In the genomic region with DNA sequence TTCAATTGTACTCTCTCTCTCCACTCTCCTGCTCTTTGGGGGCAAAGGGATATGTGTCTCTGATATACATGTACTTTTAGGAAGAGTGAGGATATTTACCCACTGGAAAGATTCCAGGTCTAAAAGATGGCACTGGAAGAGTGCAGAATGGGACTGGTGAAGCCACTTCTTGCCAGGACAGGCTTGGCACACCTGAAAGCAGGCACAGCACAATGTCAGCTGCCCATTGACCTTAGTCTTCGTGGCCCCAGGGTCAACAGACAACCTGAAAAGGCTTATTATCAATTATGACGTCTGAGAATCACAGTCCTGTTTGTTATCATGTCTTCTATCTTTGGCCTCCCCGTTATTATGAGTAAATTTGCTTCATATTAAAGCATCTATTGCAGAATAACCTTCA, we compare ENCODE assay signal across 28 cellular contexts.
"Had no signal": no experiment of that assay in that cellular context is flagged by ENCODE, and none has a peak within 500 bp of the region (broad histone marks: within the 10 kb centered on the region; RNA-seq: fewer than 3 reads in every experiment).

No MANE protein-coding gene starts in this region.

- H3K27me3 ChIP-seq: stomach, suprapubic skin, testis, thyroid gland, tibial artery, transverse colon, upper lobe of left lung, upper lobe of right lung, uterus, vagina had no signal

- FAIRE-seq: urothelium cell line had no signal

- H3K4me1 Mint-ChIP-seq: stimulated activated effector memory CD8-positive, alpha-beta T cell treated with anti-CD3 and anti-CD28 coated beads, Interleukin-12 subunit alpha, Interleukin-12 subunit beta, amount 100 ng/mL, for 72 hours; stimulated activated memory B cell treated with anti-CD40 and anti-IgM and Interleukin-4, amounts not matched to agents 10 μg/mL and 1 μg/mL and 100 μg/mL, for 72 hours; stimulated activated naive B cell treated with anti-CD40 and anti-IgM and Interleukin-4, amounts not matched to agents 10 μg/mL and 1 μg/mL and 100 μg/mL, for 72 hours; stimulated activated naive CD8-positive, alpha-beta T cell treated with anti-CD3 and anti-CD28 coated beads, Interleukin-15, amount 100 ng/mL, for 72 hours had no signal

- H3K27me3 Mint-ChIP-seq: stimulated activated memory B cell treated with anti-CD40 and anti-IgM and Interleukin-4, amounts not matched to agents 10 μg/mL and 1 μg/mL and 100 μg/mL, for 72 hours; stimulated activated naive CD8-positive, alpha-beta T cell treated with anti-CD3 and anti-CD28 coated beads, Interleukin-15, amount 100 ng/mL, for 72 hours had no signal

- H3K36me3 ChIP-seq: stomach, suprapubic skin, thoracic aorta, thyroid gland, tibial artery, tibial nerve, transverse colon, upper lobe of left lung, upper lobe of right lung, uterus, vagina had no signal

- H3K27ac ChIP-seq: stomach, suprapubic skin, testis, thoracic aorta, thyroid gland, tibial artery, tibial nerve, transverse colon, upper lobe of left lung, upper lobe of right lung, uterus, vagina had no signal

- DNase-seq: stimulated activated CD4-positive, alpha-beta T cell treated with anti-CD3 and anti-CD28 coated beads, Interleukin-2, amount 100 ng/mL, for 48 hours; stimulated activated CD4-positive, alpha-beta T cell treated with anti-CD3 and anti-CD28 coated beads, Interleukin-4, amount 100 ng/mL, for 1 hour; stimulated activated CD4-positive, alpha-beta T cell treated with anti-CD3 and anti-CD28 coated beads, Interleukin-4, amount 100 ng/mL, for 24 hours; stimulated activated CD4-positive, alpha-beta T cell treated with anti-CD3 and anti-CD28 coated beads, Interleukin-4, amount 100 ng/mL, for 4 hours; stimulated activated CD8-positive, alpha-beta memory T cell treated with anti-CD3 and anti-CD28 coated beads, Interleukin-4, amount 100 ng/mL, for 48 hours; stimulated activated naive B cell treated with anti-CD40 and anti-IgM and Interleukin-4, amounts not matched to agents 10 μg/mL and 1 μg/mL and 100 μg/mL, for 72 hours; stimulated activated naive CD4-positive, alpha-beta T cell; stimulated activated naive CD8-positive, alpha-beta T cell treated with anti-CD3 and anti-CD28 coated beads, Interleukin-15, amount 100 ng/mL, for 72 hours; stimulated activated naive CD8-positive, alpha-beta T cell treated with anti-CD3 and anti-CD28 coated beads, Interleukin-15, Interleukin-2, amounts not matched to agents 100 U/mL and 50 U/mL, for 24 hours; stomach; substantia nigra; testis; thyroid gland; tibial artery; transverse colon; trophoblast cell; upper lobe of left lung; upper lobe of right lung; uterus had no signal

- ATAC-seq: stimulated activated effector memory CD8-positive, alpha-beta T cell treated with anti-CD3 and anti-CD28 coated beads, Interleukin-12 subunit alpha, Interleukin-12 subunit beta, amount 100 ng/mL, for 72 hours; stimulated activated memory B cell treated with anti-CD40 and anti-IgM and Interleukin-4, amounts not matched to agents 10 μg/mL and 1 μg/mL and 100 μg/mL, for 72 hours; stimulated activated naive B cell treated with anti-CD40 and anti-IgM and Interleukin-4, amounts not matched to agents 10 μg/mL and 1 μg/mL and 100 μg/mL, for 72 hours; stimulated activated naive CD8-positive, alpha-beta T cell treated with anti-CD3 and anti-CD28 coated beads, Interleukin-15, amount 100 ng/mL, for 72 hours; stimulated activated naive CD8-positive, alpha-beta T cell treated with anti-CD3 and anti-CD28 coated beads, Interleukin-15, Interleukin-2, amounts not matched to agents 100 U/mL and 50 U/mL, for 24 hours; upper lobe of right lung had no signal

- H3K4me3 ChIP-seq: stomach, suprapubic skin, testis, thoracic aorta, thyroid gland, tibial artery, tibial nerve, transverse colon, upper lobe of left lung, upper lobe of right lung, uterus, vagina had no signal

- H3K4me1 ChIP-seq: stomach, suprapubic skin, testis, thyroid gland, tibial artery, tibial nerve, transverse colon, upper lobe of left lung, upper lobe of right lung, uterus, vagina had no signal

- H3K9me3 Mint-ChIP-seq: stimulated activated effector memory CD8-positive, alpha-beta T cell treated with anti-CD3 and anti-CD28 coated beads, Interleukin-12 subunit alpha, Interleukin-12 subunit beta, amount 100 ng/mL, for 72 hours; stimulated activated memory B cell treated with anti-CD40 and anti-IgM and Interleukin-4, amounts not matched to agents 10 μg/mL and 1 μg/mL and 100 μg/mL, for 72 hours; stimulated activated naive B cell treated with anti-CD40 and anti-IgM and Interleukin-4, amounts not matched to agents 10 μg/mL and 1 μg/mL and 100 μg/mL, for 72 hours; stimulated activated naive CD8-positive, alpha-beta T cell treated with anti-CD3 and anti-CD28 coated beads, Interleukin-15, amount 100 ng/mL, for 72 hours; stimulated activated naive CD8-positive, alpha-beta T cell treated with anti-CD3 and anti-CD28 coated beads, Interleukin-15, Interleukin-2, amounts not matched to agents 100 ng/mL and 50 ng/mL, for 24 hours; type B pancreatic cell had no signal

- H3K27ac Mint-ChIP-seq: stimulated activated effector memory CD8-positive, alpha-beta T cell treated with anti-CD3 and anti-CD28 coated beads, Interleukin-12 subunit alpha, Interleukin-12 subunit beta, amount 100 ng/mL, for 72 hours; stimulated activated memory B cell treated with anti-CD40 and anti-IgM and Interleukin-4, amounts not matched to agents 10 μg/mL and 1 μg/mL and 100 μg/mL, for 72 hours; stimulated activated naive B cell treated with anti-CD40 and anti-IgM and Interleukin-4, amounts not matched to agents 10 μg/mL and 1 μg/mL and 100 μg/mL, for 72 hours; stimulated activated naive CD8-positive, alpha-beta T cell treated with anti-CD3 and anti-CD28 coated beads, Interleukin-15, amount 100 ng/mL, for 72 hours; stimulated activated naive CD8-positive, alpha-beta T cell treated with anti-CD3 and anti-CD28 coated beads, Interleukin-15, Interleukin-2, amounts not matched to agents 100 ng/mL and 50 ng/mL, for 24 hours; type B pancreatic cell had no signal

- H3K4me3 Mint-ChIP-seq: stimulated activated effector memory CD8-positive, alpha-beta T cell treated with anti-CD3 and anti-CD28 coated beads, Interleukin-12 subunit alpha, Interleukin-12 subunit beta, amount 100 ng/mL, for 72 hours; stimulated activated memory B cell treated with anti-CD40 and anti-IgM and Interleukin-4, amounts not matched to agents 10 μg/mL and 1 μg/mL and 100 μg/mL, for 72 hours; stimulated activated naive B cell treated with anti-CD40 and anti-IgM and Interleukin-4, amounts not matched to agents 10 μg/mL and 1 μg/mL and 100 μg/mL, for 72 hours; stimulated activated naive CD8-positive, alpha-beta T cell treated with anti-CD3 and anti-CD28 coated beads, Interleukin-15, amount 100 ng/mL, for 72 hours; stimulated activated naive CD8-positive, alpha-beta T cell treated with anti-CD3 and anti-CD28 coated beads, Interleukin-15, Interleukin-2, amounts not matched to agents 100 ng/mL and 50 ng/mL, for 24 hours; type B pancreatic cell had no signal

- H3K9me3 ChIP-seq: stomach, suprapubic skin, testis, thoracic aorta, thyroid gland, tibial artery, tibial nerve, transverse colon, upper lobe of left lung, upper lobe of right lung, uterus, vagina had no signal

- H3K36me3 Mint-ChIP-seq: stimulated activated effector memory CD8-positive, alpha-beta T cell treated with anti-CD3 and anti-CD28 coated beads, Interleukin-12 subunit alpha, Interleukin-12 subunit beta, amount 100 ng/mL, for 72 hours; stimulated activated memory B cell treated with anti-CD40 and anti-IgM and Interleukin-4, amounts not matched to agents 10 μg/mL and 1 μg/mL and 100 μg/mL, for 72 hours; stimulated activated naive B cell treated with anti-CD40 and anti-IgM and Interleukin-4, amounts not matched to agents 10 μg/mL and 1 μg/mL and 100 μg/mL, for 72 hours; type B pancreatic cell had no signal
